Comparison of ENCODE assay signal across 10 cellular contexts in the genomic region with DNA sequence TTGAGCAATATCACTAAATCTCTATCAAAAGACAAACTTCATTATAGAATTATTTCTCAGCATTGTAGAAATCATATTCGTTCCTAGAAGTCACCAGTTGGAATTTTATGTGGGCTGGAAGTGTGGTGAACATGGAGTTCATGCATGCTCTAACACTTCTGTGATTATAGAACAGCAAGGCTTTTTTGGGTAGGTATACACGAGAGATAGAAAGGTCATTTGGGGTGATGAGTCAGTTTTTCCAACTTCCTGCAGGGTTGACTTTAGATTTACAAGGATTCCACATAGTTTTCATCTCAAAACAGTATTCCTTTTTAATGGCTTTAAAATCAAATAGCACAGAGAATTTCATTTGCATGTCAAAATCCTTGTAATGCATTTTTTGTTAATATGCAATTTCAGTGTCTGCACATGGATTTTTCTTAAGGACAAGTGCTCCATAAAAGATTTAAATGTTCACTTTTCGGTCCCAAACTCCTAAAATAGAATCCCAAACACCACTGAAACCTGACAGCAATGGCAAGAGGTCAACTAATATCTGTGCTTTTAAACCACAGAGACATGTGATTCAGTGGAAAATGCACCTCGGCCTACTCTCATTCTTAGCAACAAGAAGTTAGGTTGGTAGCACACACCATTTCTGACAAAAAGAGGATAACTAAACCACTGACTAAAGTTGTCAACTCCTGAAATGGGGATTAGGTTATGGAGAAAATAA.
DNase-seq lines count a peak whose midpoint lies in the region; ATAC-seq and TF ChIP-seq lines count a peak whose summit lies in the region.
"Had no signal": no experiment of that assay in that cellular context is flagged by ENCODE, and none has a peak within 500 bp of the region (broad histone marks: within the 10 kb centered on the region; RNA-seq: fewer than 3 reads in every experiment).

No MANE protein-coding gene starts in this region.

- dilution Hi-C loops in IMR-90 (cut with HindIII; ENCODE audit: low sequenced_read_pairs, unreplicated experiment), result no loop called here

- peak overlapping the region; percentile 16; the same call in 1 of the 2 replicates for H3K4me2 ChIP-seq in IMR-90 (ENCODE audit: low read depth, low read length)

- no peak overlapping the region for H3K4me3 ChIP-seq in A673 (ENCODE audit: low read depth, low read length, poor library complexity, severe bottlenecking)
- no peak overlapping the region for H3K4me3 ChIP-seq in IMR-90 (ENCODE audit: insufficient read depth, low read depth, low read length)

- no peaks in the 10 kb centered on the region for H3K79me1 ChIP-seq in IMR-90 (ENCODE audit: low read depth in 1 of 2, low read length in 2 of 2)

- H2BK5ac ChIP-seq in IMR-90 (ENCODE audit: low read depth, low read length, poor library complexity, severe bottlenecking), result peak overlapping the region; percentile 51

- peak overlapping the region; percentile 38 for H2BK20ac ChIP-seq in IMR-90 (ENCODE audit: low read depth, low read length)

- ATAC-seq in GM21526 (IDR thresholded peaks at IDR 0.05; ENCODE audit: low FRiP score, unreplicated experiment) (peak; percentile 58), IMR-90 (ENCODE audit: low read depth) (peak; percentile 45; the same call in 1 of the 2 replicates), HG03045 (IDR thresholded peaks at IDR 0.05; ENCODE audit: unreplicated experiment) (no peak)
- ATAC-seq in natural killer cell treated with Interleukin-12 subunit alpha and Interleukin-12 subunit beta and Interleukin-15 and Interleukin-18, amount 100 ng/mL, for 72 hours, result no peak

- POLR2A ChIA-PET in A673 (lab: Charles Lee; ENCODE audit: low non-redundant PET), result no interaction called here
- POLR2A ChIA-PET in IMR-90 (lab: Charles Lee; ENCODE audit: unreplicated experiment), result no interaction called here

- H3K4ac ChIP-seq in IMR-90 (ENCODE audit: low read depth, low read length), result peak overlapping the region; percentile 18; the same call in 1 of the 2 replicates

- CTCF ChIA-PET in A673 (lab: Charles Lee) (no interaction called here), IMR-90 (lab: Yijun Ruan, JAX) (no interaction called here)

- H3K14ac ChIP-seq in IMR-90 (replicated peaks; ENCODE audit: low read depth, low read length), result peak overlapping the region; percentile 26; the same call in 1 of the 2 replicates

- H4K20me1 ChIP-seq in IMR-90 (ENCODE audit: insufficient read depth, low read length), result no peaks in the 10 kb centered on the region

- H3K27me3 Mint-ChIP-seq in endothelial cell (ENCODE audit: unreplicated experiment) (peaks cover under 1% of the 10 kb centered on the region), mesothelial cell of epicardium (ENCODE audit: low read depth) (no peaks in the 10 kb centered on the region)
- no peaks in the 10 kb centered on the region for H3K27me3 Mint-ChIP-seq in natural killer cell treated with Interleukin-12 subunit alpha and Interleukin-12 subunit beta and Interleukin-15 and Interleukin-18, amount 100 ng/mL, for 72 hours

- H3K36me3 ChIP-seq in A673 (ENCODE audit: insufficient read depth, low read length, poor library complexity, severe bottlenecking) (no peaks in the 10 kb centered on the region), IMR-90 (ENCODE audit: control insufficient read depth, insufficient read depth, low read length) (no peaks in the 10 kb centered on the region)

- H2BK120ac ChIP-seq in IMR-90 (ENCODE audit: low read depth, low read length), result peak overlapping the region; percentile 61

- peaks cover 5% of the 10 kb centered on the region; the same call in 1 of the 2 replicates for H3K9me1 ChIP-seq in IMR-90 (ENCODE audit: insufficient read depth, low read length)

- no peak overlapping the region for H3K56ac ChIP-seq in IMR-90 (ENCODE audit: extremely low read depth, insufficient read depth, low read length)

- H2AK9ac ChIP-seq in IMR-90 (replicated peaks; ENCODE audit: low read depth, low read length, poor library complexity), result no peak overlapping the region

- H3K9me3 Mint-ChIP-seq in endothelial cell (ENCODE audit: unreplicated experiment) (no peaks in the 10 kb centered on the region), mesothelial cell of epicardium (peaks cover 5% of the 10 kb centered on the region)
- H3K9me3 Mint-ChIP-seq in natural killer cell treated with Interleukin-12 subunit alpha and Interleukin-12 subunit beta and Interleukin-15 and Interleukin-18, amount 100 ng/mL, for 72 hours, result peaks cover under 1% of the 10 kb centered on the region

- H3K27me3 ChIP-seq in A673 (replicated peaks; ENCODE audit: insufficient read depth, low read depth, low read length, poor library complexity) (no peaks in the 10 kb centered on the region), IMR-90 (ENCODE audit: control insufficient read depth, insufficient read depth, low read length) (no peaks in the 10 kb centered on the region)

- no peak overlapping the region for H3K23ac ChIP-seq in IMR-90 (ENCODE audit: low read depth, low read length)

- H3K9ac ChIP-seq in IMR-90 (ENCODE audit: low read depth, low read length), result no peak overlapping the region

- H3K9me3 ChIP-seq in A673 (ENCODE audit: low read depth, low read length, poor library complexity, severe bottlenecking) (no peaks in the 10 kb centered on the region), IMR-90 (ENCODE audit: control insufficient read depth, insufficient read depth, low read length) (no peaks in the 10 kb centered on the region; the same call in 1 of the 2 replicates)

- H2AFZ ChIP-seq in IMR-90 (replicated peaks; ENCODE audit: low read length, poor library complexity), result no peak overlapping the region

- H3K36me3 Mint-ChIP-seq in endothelial cell (ENCODE audit: low read depth, unreplicated experiment) (no peaks in the 10 kb centered on the region), mesothelial cell of epicardium (no peaks in the 10 kb centered on the region)
- no peaks in the 10 kb centered on the region for H3K36me3 Mint-ChIP-seq in natural killer cell treated with Interleukin-12 subunit alpha and Interleukin-12 subunit beta and Interleukin-15 and Interleukin-18, amount 100 ng/mL, for 72 hours

- no peak overlapping the region for H3K4me3 Mint-ChIP-seq in endothelial cell (ENCODE audit: unreplicated experiment)
- H3K4me3 Mint-ChIP-seq in mesothelial cell of epicardium, result no peak overlapping the region
- no peak overlapping the region for H3K4me3 Mint-ChIP-seq in natural killer cell treated with Interleukin-12 subunit alpha and Interleukin-12 subunit beta and Interleukin-15 and Interleukin-18, amount 100 ng/mL, for 72 hours
- H3K4me3 Mint-ChIP-seq: endodermal cell, neural crest cell had no signal

- H3K4me1 Mint-ChIP-seq in endothelial cell (ENCODE audit: unreplicated experiment) (no peaks in the 10 kb centered on the region), mesothelial cell of epicardium (no peaks in the 10 kb centered on the region)
- H3K4me1 Mint-ChIP-seq in natural killer cell treated with Interleukin-12 subunit alpha and Interleukin-12 subunit beta and Interleukin-15 and Interleukin-18, amount 100 ng/mL, for 72 hours (ENCODE audit: low read depth in 2 of 2), result no peaks in the 10 kb centered on the region
- H3K4me1 Mint-ChIP-seq: endodermal cell had no signal

- H3K4me1 ChIP-seq in A673 (ENCODE audit: insufficient read depth, low read length, poor library complexity, severe bottlenecking), result peaks cover 15% of the 10 kb centered on the region
- H3K4me1 ChIP-seq in IMR-90 (ENCODE audit: control insufficient read depth, insufficient read depth, low read length), result peaks cover 5% of the 10 kb centered on the region

- H3K18ac ChIP-seq in IMR-90 (ENCODE audit: low read depth, low read length), result peak overlapping the region; percentile 57

- no peak overlapping the region for H4K5ac ChIP-seq in IMR-90 (ENCODE audit: low read depth, low read length)

- TF ChIP-seq RAD21 in IMR-90 (IDR thresholded peaks at IDR 0.05; ENCODE audit: low read length), result no peak

- in situ Hi-C loops in IMR-90 (cut with MboI; ENCODE audit: low sequenced_read_pairs), result no loop called here

- intact Hi-C loops in A673 (cut with micrococcal nuclease; ENCODE audit: unreplicated experiment) (no loop called here), IMR-90 (cut with micrococcal nuclease) (no loop called here)

- BruUV-seq in A673 (replicated peaks; lab: Mats Ljungman, UMichigan), result no TSS peak
- BruUV-seq in IMR-90 (replicated peaks; lab: Mats Ljungman, UMichigan), result no TSS peak

- peak overlapping the region in 1 of 2 experiments; percentile 55; a peak in 1 of 4 replicates for H4K8ac ChIP-seq in IMR-90 (ENCODE audit: low read depth in 2 of 2, low read length in 2 of 2)

- peak overlapping the region; percentile 28; the same call in 1 of the 2 replicates for H2AK5ac ChIP-seq in IMR-90 (ENCODE audit: low read depth, low read length)

- H2BK15ac ChIP-seq in IMR-90 (ENCODE audit: low read depth, low read length), result no peak overlapping the region

- WGBS in IMR-90 (ENCODE audit: extremely low coverage in 2 of 2, insufficient read length in 1 of 2), 2 experiments, result 67% methylated on average over 1 of the region's 4 CpGs; no CpG with 5 or more reads in 1 of the 2 experiments

- H4K91ac ChIP-seq in IMR-90 (ENCODE audit: insufficient read depth, low read depth, low read length), result no peak overlapping the region

- no peak overlapping the region for H3K27ac ChIP-seq in A673 (ENCODE audit: low read depth, low read length, poor library complexity, severe bottlenecking)
- H3K27ac ChIP-seq in IMR-90 (ENCODE audit: insufficient read depth, low read length), result peak overlapping the region; percentile 13; the same call in 1 of the 2 replicates

- TF ChIP-seq CTCF in A673 (conservative IDR thresholded peaks at IDR 0.05; ENCODE audit: low read depth, low read length) (no peak), IMR-90 (conservative IDR thresholded peaks at IDR 0.05; ENCODE audit: low read depth, low read length) (no peak), endothelial cell (IDR thresholded peaks at IDR 0.05; ENCODE audit: unreplicated experiment) (no peak), mesothelial cell of epicardium (IDR thresholded peaks at IDR 0.05; ENCODE audit: unreplicated experiment) (no peak)

- no peak for TF ChIP-seq POLR2A in IMR-90 (IDR thresholded peaks at IDR 0.05; ENCODE audit: low read depth, low read length)

- DNase-seq in A673 (ENCODE audit: low spot score) (peak; percentile 29), IMR-90 (peak; percentile 75), fibroblast of gingiva (ENCODE audit: low read depth) (peak; percentile 10), endothelial cell (ENCODE audit: low spot score) (no peak), mesothelial cell of epicardium (ENCODE audit: low spot score in 2 of 2, unreplicated experiment in 2 of 2) (no peak)
- DNase-seq in natural killer cell treated with Interleukin-12 subunit alpha and Interleukin-12 subunit beta and Interleukin-15 and Interleukin-18, amount 100 ng/mL, for 72 hours (ENCODE audit: low spot score), result no peak
- DNase-seq: endodermal cell had no signal

- H3K27ac Mint-ChIP-seq in endothelial cell (ENCODE audit: unreplicated experiment), result no peak overlapping the region
- no peak overlapping the region for H3K27ac Mint-ChIP-seq in mesothelial cell of epicardium
- H3K27ac Mint-ChIP-seq in natural killer cell treated with Interleukin-12 subunit alpha and Interleukin-12 subunit beta and Interleukin-15 and Interleukin-18, amount 100 ng/mL, for 72 hours, result no peak overlapping the region
- H3K27ac Mint-ChIP-seq: endodermal cell had no signal

Comparison
In these comparisons a context has a peak if more than half of its experiments do, and no peak if none do; other contexts are left out.
1. DNase-seq: peak in A673 (single experiment), IMR-90 (single experiment) and fibroblast of gingiva (single experiment); none in endothelial cell (single experiment), mesothelial cell of epicardium (0 of 2) and natural killer cell treated with Interleukin-12 subunit alpha and Interleukin-12 subunit beta and Interleukin-15 and Interleukin-18, amount 100 ng/mL, for 72 hours (single experiment).
2. ATAC-seq: peak in GM21526 (single experiment) and IMR-90 (single experiment); none in natural killer cell treated with Interleukin-12 subunit alpha and Interleukin-12 subunit beta and Interleukin-15 and Interleukin-18, amount 100 ng/mL, for 72 hours (0 of 2) and HG03045 (single experiment).